Comparison of ENCODE assay signal across 8 cellular contexts in genomic region chr15:84588053-84588874, GRCh38. TPM values are rescaled to one million over a fixed set of nuclear protein-coding genes. Genes with fewer than 3 reads are reported as not detected.
DNase-seq lines count a peak whose midpoint lies in the region; ATAC-seq and TF ChIP-seq lines count a peak whose summit lies in the region.

No MANE protein-coding gene starts in this region.

- no peak overlapping the region for H3K9ac ChIP-seq in mammary epithelial cell (ENCODE audit: insufficient read depth, low read length)

- CTCF ChIA-PET in mammary epithelial cell (lab: Charles Lee; ENCODE audit: low non-redundant PET), result interaction anchor here (0.5 to 1.5 kb wide), 7 partner anchors 13 to 458 kb away, joined by 3 to 6 read pairs (median 4); partner anchors contain the start of gene WDR73

- in situ Hi-C loops in mammary epithelial cell (cut with MboI; ENCODE audit: low sequenced_read_pairs in 2 of 2), result loop anchor here (10.0 to 25.0 kb wide), 3 partner anchors 287 to 549 kb away; partner anchors contain the start of gene SLC28A1 (in 1 of the 2)

- H3K27me3 ChIP-seq in mammary epithelial cell (ENCODE audit: insufficient read depth, low read length) (no peaks in the 10 kb centered on the region), kidney epithelial cell (ENCODE audit: control insufficient read depth, insufficient read depth, low read length) (no peaks in the 10 kb centered on the region)

- 31% methylated on average over 14 of the region's 26 CpGs for WGBS in mammary epithelial cell (ENCODE audit: low coverage, missing lambda C conversion rate)

- no peaks in the 10 kb centered on the region for H3K79me2 ChIP-seq in mammary epithelial cell (ENCODE audit: insufficient read depth, low read length)

- H3K27ac ChIP-seq in mammary epithelial cell (ENCODE audit: insufficient read depth, low read depth, low read length), result no peak overlapping the region

- no TSS peak for BruUV-seq in mammary epithelial cell (replicated peaks; lab: Mats Ljungman, UMichigan)

- H3K4me1 ChIP-seq in mammary epithelial cell (ENCODE audit: insufficient read depth, low read length), result peaks cover 13% of the 10 kb centered on the region

- dilution Hi-C loops in mammary epithelial cell (cut with HindIII; ENCODE audit: low sequenced_read_pairs), result no loop called here

- no peaks in the 10 kb centered on the region for H4K20me1 ChIP-seq in mammary epithelial cell (ENCODE audit: insufficient read depth, low read length)

- DNase-seq in AG08395 (ENCODE audit: low spot score) (peak; percentile 94), NCI-H2227 (lab: John Stamatoyannopoulos, UW; ENCODE audit: unreplicated experiment) (peak; percentile 90), mammary epithelial cell (peak; percentile 71), kidney epithelial cell (ENCODE audit: low read depth) (no peak)
- DNase-seq in stimulated activated CD4-positive, alpha-beta T cell treated with anti-CD3 and anti-CD28 coated beads, Interleukin-1b, Interleukin-23, amount 100 ng/mL, for 1 hour (ENCODE audit: low read depth in 2 of 2), result peak; percentile 63 to 69

- ATAC-seq in GM19023 (IDR thresholded peaks at IDR 0.05; ENCODE audit: unreplicated experiment), result peak; percentile 95
- peak; percentile 97 for ATAC-seq in HG03159 (IDR thresholded peaks at IDR 0.05; ENCODE audit: unreplicated experiment)

- H3K4me3 ChIP-seq in WI38 (ENCODE audit: low read depth, low read length), result peak overlapping the region; percentile 31
- H3K4me3 ChIP-seq in mammary epithelial cell (replicated peaks in 1 of 3; ENCODE audit: insufficient read depth in 1 of 3, low read depth in 2 of 3, low read length in 3 of 3), result peak overlapping the region in 2 of 3 experiments; percentile 25 to 33
- peak overlapping the region; percentile 10 for H3K4me3 ChIP-seq in kidney epithelial cell (ENCODE audit: low read depth, low read length)

- peak overlapping the region; percentile 88 for H2AFZ ChIP-seq in mammary epithelial cell (ENCODE audit: low read depth, low read length)

- intact Hi-C loops in mammary epithelial cell (cut with micrococcal nuclease), result loop anchor here (1.0 to 5.0 kb wide), 8 partner anchors 46 to 699 kb away; partner anchors contain the start of genes NMB and WDR73

- H3K36me3 ChIP-seq in mammary epithelial cell (ENCODE audit: insufficient read depth, low read length) (no peaks in the 10 kb centered on the region), kidney epithelial cell (ENCODE audit: control insufficient read depth, insufficient read depth, low read length) (no peaks in the 10 kb centered on the region)

- H3K9me3 ChIP-seq in mammary epithelial cell (replicated peaks; ENCODE audit: insufficient read depth, low read length), result peaks cover 2% of the 10 kb centered on the region

- TF ChIP-seq CTCF in WI38 (IDR thresholded peaks at IDR 0.05; ENCODE audit: low read depth, low read length), result peak; percentile 67
- peak; percentile 36 to 81 for TF ChIP-seq CTCF in mammary epithelial cell (conservative IDR thresholded peaks at IDR 0.05 in 1 of 2, IDR thresholded peaks at IDR 0.05 in 1 of 2; ENCODE audit: extremely low read depth in 1 of 2, insufficient read depth in 1 of 2, low read depth in 1 of 2, low read length in 2 of 2)
- TF ChIP-seq CTCF in kidney epithelial cell (IDR thresholded peaks at IDR 0.05; ENCODE audit: insufficient read depth, low read length, poor library complexity, severe bottlenecking), result peak; percentile 91

- H3K4me2 ChIP-seq in mammary epithelial cell (ENCODE audit: insufficient read depth, low read depth, low read length), result peak overlapping the region; percentile 70

RNA-seq across cellular contexts. Expression of gene ZSCAN2, which starts 12.5 kb away (rescaled TPM):
- total RNA-seq in mammary epithelial cell (1 to 10 TPM; 5.0 to 6.3 TPM), kidney epithelial cell (26.4 and 26.6 TPM in 2 replicates)
- 4.2 TPM for polyA plus RNA-seq in mammary epithelial cell
- polyA minus RNA-seq in mammary epithelial cell, result 4.0 TPM
